ENCODE assay signal across 8 cellular contexts in the genomic region with DNA sequence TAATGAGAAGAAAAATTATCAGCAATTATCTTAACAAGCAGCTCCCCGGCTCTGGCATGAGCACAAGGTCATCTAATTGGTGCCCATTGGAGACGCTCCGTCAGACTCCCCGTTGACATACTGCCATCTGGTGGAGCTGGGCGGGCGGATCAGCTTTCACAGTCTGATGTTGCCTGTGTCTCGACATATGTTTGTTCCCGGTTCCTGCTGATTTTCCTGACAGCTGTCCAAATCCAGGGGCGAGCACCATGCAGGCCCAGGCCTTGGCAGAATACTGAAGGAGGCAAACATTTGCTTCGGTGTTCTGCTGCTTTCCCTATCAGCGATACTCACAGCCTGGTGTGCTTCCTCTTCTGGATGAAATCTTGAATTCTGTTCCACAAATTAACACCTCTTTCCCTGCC. TPM values are rescaled to one million over a fixed set of nuclear protein-coding genes. Genes with fewer than 3 reads are reported as not detected.
DNase-seq lines count a peak whose midpoint lies in the region; ATAC-seq and TF ChIP-seq lines count a peak whose summit lies in the region.

No MANE protein-coding gene starts in this region.

- H3K4me1 Mint-ChIP-seq in activated CD4-positive, alpha-beta T cell treated with anti-CD3 and anti-CD28 coated beads, Interleukin-2, amount 10 ng/mL, durations not matched to agents 24 days and 14 days, result peaks cover 2% of the 10 kb centered on the region
- peaks cover 6% of the 10 kb centered on the region for H3K4me1 Mint-ChIP-seq in dendritic cell treated with granulocyte-macrophage colony-stimulating factor and Interleukin-4, amounts not matched to agents 40 ng/mL and 50 ng/mL, for 4 days (ENCODE audit: low read depth)

- no peaks in the 10 kb centered on the region for H3K27me3 ChIP-seq in right lobe of liver

- no peak overlapping the region for H3K27ac Mint-ChIP-seq in activated CD4-positive, alpha-beta T cell treated with anti-CD3 and anti-CD28 coated beads, Interleukin-2, amount 10 ng/mL, durations not matched to agents 24 days and 14 days
- H3K27ac Mint-ChIP-seq in dendritic cell treated with granulocyte-macrophage colony-stimulating factor and Interleukin-4, amounts not matched to agents 40 ng/mL and 50 ng/mL, for 4 days, result no peak overlapping the region

- TF ChIP-seq CTCF in right lobe of liver (IDR thresholded peaks at IDR 0.05), result peak; percentile 89 to 94 (median 93)

- H3K9me3 ChIP-seq in right lobe of liver, result no peaks in the 10 kb centered on the region

- no peak overlapping the region for H3K27ac ChIP-seq in right lobe of liver

- H3K4me3 ChIP-seq in right lobe of liver, result no peak overlapping the region

- no peak for TF ChIP-seq POLR2A in right lobe of liver (IDR thresholded peaks at IDR 0.05)

- peaks cover 3% of the 10 kb centered on the region for H3K27me3 Mint-ChIP-seq in activated CD4-positive, alpha-beta T cell treated with anti-CD3 and anti-CD28 coated beads, Interleukin-2, amount 10 ng/mL, durations not matched to agents 24 days and 14 days
- H3K27me3 Mint-ChIP-seq in dendritic cell treated with granulocyte-macrophage colony-stimulating factor and Interleukin-4, amounts not matched to agents 40 ng/mL and 50 ng/mL, for 4 days, result no peaks in the 10 kb centered on the region

- intact Hi-C loops in activated CD4-positive, alpha-beta T cell treated with anti-CD3 and anti-CD28 coated beads, Interleukin-2, amount 10 ng/mL, durations not matched to agents 24 days and 14 days (cut with micrococcal nuclease), result loop anchor here (1.0 to 2.0 kb wide), 3 partner anchors 103 to 446 kb away; no protein-coding TSS in a partner anchor
- intact Hi-C loops in dendritic cell treated with granulocyte-macrophage colony-stimulating factor and Interleukin-4, amounts not matched to agents 40 ng/mL and 50 ng/mL, for 4 days (cut with micrococcal nuclease), result loop anchor here (1.0 kb wide), 2 partner anchors 102 to 215 kb away; no protein-coding TSS in a partner anchor
- intact Hi-C loops in right lobe of liver (cut with DNase I), result loop anchor here in 1 of 2 donors (10.0 kb wide), 1 partner anchor 217 kb away; no protein-coding TSS in a partner anchor

- H3K4me1 ChIP-seq in right lobe of liver, result peaks cover 0 to 12% (median 0%) of the 10 kb centered on the region in 4 donors

- no peaks in the 10 kb centered on the region for H3K9me3 Mint-ChIP-seq in activated CD4-positive, alpha-beta T cell treated with anti-CD3 and anti-CD28 coated beads, Interleukin-2, amount 10 ng/mL, durations not matched to agents 24 days and 14 days
- no peaks in the 10 kb centered on the region for H3K9me3 Mint-ChIP-seq in dendritic cell treated with granulocyte-macrophage colony-stimulating factor and Interleukin-4, amounts not matched to agents 40 ng/mL and 50 ng/mL, for 4 days

- peak; percentile 88 for ATAC-seq in GM18907 (IDR thresholded peaks at IDR 0.05; ENCODE audit: unreplicated experiment)
- ATAC-seq in HG03280 (IDR thresholded peaks at IDR 0.05; ENCODE audit: unreplicated experiment), result peak; percentile 85
- peak; percentile 98 to 99 (median 99) for ATAC-seq in right lobe of liver

- 2% methylated on average over 11 of the region's 11 CpGs for WGBS in right lobe of liver (ENCODE audit: insufficient coverage, low coverage, low lambda C conversion rate, missing lambda C conversion rate)

- DNase-seq in AG08395 (ENCODE audit: low spot score) (peak; percentile 84), NCI-H460 (ENCODE audit: extremely low read depth, low read depth) (peak; percentile 71), right lobe of liver (peak; percentile 83 to 89 (median 88))
- peak; percentile 89 for DNase-seq in activated CD4-positive, alpha-beta T cell treated with anti-CD3 and anti-CD28 coated beads, Interleukin-2, amount 10 ng/mL, durations not matched to agents 24 days and 14 days
- peak; percentile 10 to 52 (median 20) for DNase-seq in stimulated activated CD4-positive, alpha-beta T cell treated with anti-CD3 and anti-CD28 coated beads, TNF-alpha, amount 100 ng/mL, for 1 hour (ENCODE audit: low read depth in 3 of 3, low spot score in 1 of 3)

- no peaks in the 10 kb centered on the region for H3K36me3 Mint-ChIP-seq in activated CD4-positive, alpha-beta T cell treated with anti-CD3 and anti-CD28 coated beads, Interleukin-2, amount 10 ng/mL, durations not matched to agents 24 days and 14 days (ENCODE audit: low read depth)
- H3K36me3 Mint-ChIP-seq in dendritic cell treated with granulocyte-macrophage colony-stimulating factor and Interleukin-4, amounts not matched to agents 40 ng/mL and 50 ng/mL, for 4 days (ENCODE audit: low read depth), result no peaks in the 10 kb centered on the region

- no peaks in the 10 kb centered on the region for H3K36me3 ChIP-seq in right lobe of liver

- H3K4me3 Mint-ChIP-seq in activated CD4-positive, alpha-beta T cell treated with anti-CD3 and anti-CD28 coated beads, Interleukin-2, amount 10 ng/mL, durations not matched to agents 24 days and 14 days, result no peak overlapping the region
- H3K4me3 Mint-ChIP-seq in dendritic cell treated with granulocyte-macrophage colony-stimulating factor and Interleukin-4, amounts not matched to agents 40 ng/mL and 50 ng/mL, for 4 days, result peak overlapping the region; percentile 55

RNA-seq across cellular contexts. Expression of a gene that starts 43.8 kb away (rescaled TPM):
- total RNA-seq in NCI-H460 (2014; rRNA removed; shearing (Covaris generic)), result not detected in 2 replicates
- polyA plus RNA-seq in NCI-H460 (2014; cell fraction: nucleus; rRNA removed), result not detected in 2 replicates
- 4.1 and 4.7 TPM in 2 replicates for total RNA-seq in activated CD4-positive, alpha-beta T cell treated with anti-CD3 and anti-CD28 coated beads, Interleukin-2, amount 10 ng/mL, durations not matched to agents 24 days and 14 days
- total RNA-seq in right lobe of liver, result not detected

Comparison
In these comparisons a context has a peak if more than half of its experiments do, and no peak if none do; other contexts are left out.
1. DNase-seq: peak in every context shown above with its lines; median percentile 89 in activated CD4-positive, alpha-beta T cell treated with anti-CD3 and anti-CD28 coated beads, Interleukin-2, amount 10 ng/mL, durations not matched to agents 24 days and 14 days; 88 in right lobe of liver; 84 in AG08395; 71 in NCI-H460; 20 in stimulated activated CD4-positive, alpha-beta T cell treated with anti-CD3 and anti-CD28 coated beads, TNF-alpha, amount 100 ng/mL, for 1 hour.